ENCODE assay signal across 9 cellular contexts in genomic region chr2:28356095-28356911, GRCh38. TPM values are rescaled to one million over a fixed set of nuclear protein-coding genes. Genes with fewer than 3 reads are reported as not detected.
DNase-seq lines count a peak whose midpoint lies in the region; TF ChIP-seq lines count a peak whose summit lies in the region.
"Had no signal": no experiment of that assay in that cellular context is flagged by ENCODE, and none has a peak within 500 bp of the region (broad histone marks: within the 10 kb centered on the region; RNA-seq: fewer than 3 reads in every experiment).

No MANE protein-coding gene starts in this region.

- no peaks in the 10 kb centered on the region for H3K9me3 Mint-ChIP-seq in MCF 10A (ENCODE audit: unreplicated experiment)
- H3K9me3 Mint-ChIP-seq: naive thymus-derived CD8-positive, alpha-beta T cell had no signal

- no TSS peak for BruUV-seq in MCF 10A (replicated peaks; lab: Mats Ljungman, UMichigan)

- no peak overlapping the region for H3K4me3 ChIP-seq in skin epidermis
- no peak overlapping the region for H3K4me3 ChIP-seq in MM.1S (ENCODE audit: low read length)

- no peak overlapping the region for H3K4me3 Mint-ChIP-seq in MCF 10A (ENCODE audit: unreplicated experiment)
- H3K4me3 Mint-ChIP-seq: naive thymus-derived CD8-positive, alpha-beta T cell had no signal

- H3F3A ChIP-seq in MM.1S (ENCODE audit: insufficient read depth, low read length) = peaks cover 10% of the 10 kb centered on the region

- peak overlapping the region; percentile 73 for H3K27ac Mint-ChIP-seq in MCF 10A (ENCODE audit: low read depth, unreplicated experiment)

- H3K36me3 ChIP-seq in MM.1S (replicated peaks; ENCODE audit: insufficient read depth, low read length) = no peaks in the 10 kb centered on the region

- H3K27me3 ChIP-seq in MM.1S (replicated peaks; ENCODE audit: insufficient read depth, low read length) = no peaks in the 10 kb centered on the region

- H3K9me3 ChIP-seq in MM.1S (replicated peaks; ENCODE audit: insufficient read depth, low read length) = no peaks in the 10 kb centered on the region

- H3K9ac ChIP-seq in MM.1S (ENCODE audit: low read length) = no peak overlapping the region

- H3K4me2 ChIP-seq in MM.1S (ENCODE audit: low read depth, low read length) = no peak overlapping the region

- CTCF ChIA-PET in MCF 10A (lab: Yijun Ruan, JAX) = interaction anchor here (0.6 to 1.6 kb wide), 5 partner anchors 14 to 201 kb away, joined by 3 to 4 read pairs (median 3); no protein-coding TSS in a partner anchor

- H3K4me1 ChIP-seq in MM.1S (ENCODE audit: low read length) = peaks cover 13% of the 10 kb centered on the region

- peak; percentile 58 for DNase-seq in DMS153 (lab: John Stamatoyannopoulos, UW)
- DNase-seq in NCI-H2029 (lab: John Stamatoyannopoulos, UW) = peak; percentile 17
- peak; percentile 84 for DNase-seq in MCF 10A (ENCODE audit: unreplicated experiment)
- DNase-seq in islet precursor cell = peak; percentile 85
- DNase-seq in GM10266 (ENCODE audit: extremely low spot score) = no peak
- DNase-seq in MM.1S = no peak
- no peak for DNase-seq in NCI-H510A (lab: John Stamatoyannopoulos, UW)

- no peaks in the 10 kb centered on the region for H3K27me3 Mint-ChIP-seq in MCF 10A (ENCODE audit: insufficient read depth, unreplicated experiment)

- H3K36me3 Mint-ChIP-seq in MCF 10A (ENCODE audit: insufficient read depth, unreplicated experiment) = peaks cover 6% of the 10 kb centered on the region
- H3K36me3 Mint-ChIP-seq: naive thymus-derived CD8-positive, alpha-beta T cell had no signal

- TF ChIP-seq CTCF in MCF 10A (IDR thresholded peaks at IDR 0.05; ENCODE audit: unreplicated experiment) = no peak
- no peak for TF ChIP-seq CTCF in GM10266 (IDR thresholded peaks at IDR 0.05; ENCODE audit: control insufficient read depth, insufficient read depth, low read depth, missing control alignments)
- TF ChIP-seq CTCF in MM.1S (IDR thresholded peaks at IDR 0.05; ENCODE audit: low read length) = no peak

- POLR2A ChIA-PET in MCF 10A (lab: Yijun Ruan, JAX) = interaction anchor here (0.6 to 4.0 kb wide), 17 partner anchors 13 to 861 kb away, joined by 3 to 27 read pairs (median 4); partner anchors contain the start of genes FNDC4 and FOSL2

- H3K27ac ChIP-seq in skin epidermis = peak overlapping the region in 20 of 21 experiments; percentile 1 to 88 (median 76)
- no peak overlapping the region for H3K27ac ChIP-seq in MM.1S (ENCODE audit: low read length)

- intact Hi-C loops in MCF 10A (cut with micrococcal nuclease) = no loop called here

- peaks cover 22% of the 10 kb centered on the region for H3K4me1 Mint-ChIP-seq in MCF 10A (ENCODE audit: insufficient read depth, unreplicated experiment)

- H2AFZ ChIP-seq in MM.1S (ENCODE audit: low read length) = no peak overlapping the region

- no peaks in the 10 kb centered on the region for H3K9me2 ChIP-seq in MM.1S (replicated peaks; ENCODE audit: insufficient read depth, low read length)

- no peaks in the 10 kb centered on the region for H4K20me1 ChIP-seq in MM.1S (ENCODE audit: insufficient read depth, low read length)

- no peaks in the 10 kb centered on the region for H3K79me2 ChIP-seq in MM.1S (ENCODE audit: low read length)

RNA-seq across cellular contexts. Expression of gene FOSL2, which starts 36.4 kb away (rescaled TPM):
- total RNA-seq in MCF 10A (2022) = 122 and 141 TPM in 2 replicates

Comparison
In these comparisons a context has a peak if more than half of its experiments do, and no peak if none do; other contexts are left out.
1. DNase-seq: peak in DMS153 (single experiment), NCI-H2029 (single experiment), MCF 10A (single experiment) and islet precursor cell (single experiment); none in GM10266 (single experiment), MM.1S (single experiment) and NCI-H510A (single experiment).